In genomic region chr1:234969630-234970370, GRCh38 we compare ENCODE assay signal across 1 cellular context.
TF ChIP-seq lines count a peak whose summit lies in the region.

No MANE protein-coding gene starts in this region.

TF ChIP-seq in HepG2, 621 proteins besides CTCF, POLR2A, EP300 and RAD21 (continued from another document):
- TF ChIP-seq, protein P1, sequence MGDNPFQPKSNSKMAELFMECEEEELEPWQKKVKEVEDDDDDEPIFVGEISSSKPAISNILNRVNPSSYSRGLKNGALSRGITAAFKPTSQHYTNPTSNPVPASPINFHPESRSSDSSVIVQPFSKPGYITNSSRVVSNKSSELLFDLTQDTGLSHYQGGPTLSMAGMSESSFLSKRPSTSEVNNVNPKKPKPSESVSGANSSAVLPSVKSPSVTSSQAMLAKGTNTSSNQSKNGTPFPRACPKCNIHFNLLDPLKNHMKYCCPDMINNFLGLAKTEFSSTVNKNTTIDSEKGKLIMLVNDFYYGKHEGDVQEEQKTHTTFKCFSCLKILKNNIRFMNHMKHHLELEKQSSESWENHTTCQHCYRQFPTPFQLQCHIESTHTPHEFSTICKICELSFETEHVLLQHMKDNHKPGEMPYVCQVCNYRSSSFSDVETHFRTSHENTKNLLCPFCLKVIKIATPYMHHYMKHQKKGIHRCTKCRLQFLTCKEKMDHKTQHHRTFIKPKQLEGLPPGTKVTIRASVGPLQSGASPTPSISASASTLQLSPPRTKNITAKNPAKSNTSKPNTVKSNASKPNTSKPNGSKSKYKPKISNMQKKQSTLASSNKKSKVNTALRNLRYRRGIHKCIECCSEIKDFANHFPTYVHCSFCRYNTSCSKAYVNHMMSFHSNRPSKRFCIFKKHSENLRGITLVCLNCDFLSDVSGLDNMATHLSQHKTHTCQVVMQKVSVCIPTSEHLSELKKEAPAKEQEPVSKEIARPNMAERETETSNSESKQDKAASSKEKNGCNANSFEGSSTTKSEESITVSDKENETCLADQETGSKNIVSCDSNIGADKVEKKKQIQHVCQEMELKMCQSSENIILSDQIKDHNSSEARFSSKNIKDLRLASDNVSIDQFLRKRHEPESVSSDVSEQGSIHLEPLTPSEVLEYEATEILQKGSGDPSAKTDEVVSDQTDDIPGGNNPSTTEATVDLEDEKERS (CRISPR knock-in tag; IDR thresholded peaks at IDR 0.05): no peak
- TF ChIP-seq NRL (CRISPR knock-in tag; IDR thresholded peaks at IDR 0.05; ENCODE audit: borderline replicate concordance) (no peak), ATRX (CRISPR knock-in tag; IDR thresholded peaks at IDR 0.05; ENCODE audit: borderline replicate concordance) (no peak), SNRNP70 (IDR thresholded peaks at IDR 0.05; ENCODE audit: low read depth, low read length) (no peak)
- TF ChIP-seq, protein P2, sequence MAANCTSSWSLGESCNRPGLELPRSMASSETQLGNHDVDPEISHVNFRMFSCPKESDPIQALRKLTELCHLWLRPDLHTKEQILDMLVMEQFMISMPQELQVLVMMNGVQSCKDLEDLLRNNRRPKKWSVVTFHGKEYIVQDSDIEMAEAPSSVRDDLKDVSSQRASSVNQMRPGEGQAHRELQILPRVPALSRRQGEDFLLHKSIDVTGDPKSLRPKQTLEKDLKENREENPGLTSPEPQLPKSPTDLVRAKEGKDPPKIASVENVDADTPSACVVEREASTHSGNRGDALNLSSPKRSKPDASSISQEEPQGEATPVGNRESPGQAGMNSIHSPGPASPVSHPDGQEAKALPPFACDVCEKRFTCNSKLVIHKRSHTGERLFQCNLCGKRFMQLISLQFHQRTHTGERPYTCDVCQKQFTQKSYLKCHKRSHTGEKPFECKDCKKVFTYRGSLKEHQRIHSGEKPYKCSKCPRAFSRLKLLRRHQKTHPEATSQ (CRISPR knock-in tag; IDR thresholded peaks at IDR 0.05; ENCODE audit: borderline replicate concordance): no peak
